In the genomic region with DNA sequence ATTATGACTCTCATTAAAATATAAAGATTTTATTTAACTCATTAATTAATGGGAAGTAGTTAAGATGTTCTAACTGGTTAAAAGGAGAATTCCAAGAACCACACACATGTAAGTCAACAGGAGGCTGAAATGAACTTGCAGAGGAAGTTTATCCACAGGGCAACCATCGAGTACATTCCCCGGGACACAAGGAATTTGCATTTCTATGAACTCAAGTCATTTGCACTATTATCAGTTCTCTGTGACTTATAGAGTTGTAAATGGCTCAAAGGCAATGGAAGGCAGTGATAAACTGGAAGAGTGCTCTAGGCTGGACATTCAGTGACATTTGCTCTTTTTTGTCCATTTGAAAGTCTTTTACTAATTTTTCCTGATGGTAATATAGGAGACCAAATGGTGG, we compare ENCODE assay signal across 1 cellular context.
A peak's percentile ranks its signal among the peaks of the same experiment; 100 is the strongest.
TF ChIP-seq lines count a peak whose summit lies in the region.

No MANE protein-coding gene starts in this region.

TF ChIP-seq in GM23338, 12 proteins besides CTCF, POLR2A, EP300 and RAD21 (continued from another document):
- TF ChIP-seq, protein P1, sequence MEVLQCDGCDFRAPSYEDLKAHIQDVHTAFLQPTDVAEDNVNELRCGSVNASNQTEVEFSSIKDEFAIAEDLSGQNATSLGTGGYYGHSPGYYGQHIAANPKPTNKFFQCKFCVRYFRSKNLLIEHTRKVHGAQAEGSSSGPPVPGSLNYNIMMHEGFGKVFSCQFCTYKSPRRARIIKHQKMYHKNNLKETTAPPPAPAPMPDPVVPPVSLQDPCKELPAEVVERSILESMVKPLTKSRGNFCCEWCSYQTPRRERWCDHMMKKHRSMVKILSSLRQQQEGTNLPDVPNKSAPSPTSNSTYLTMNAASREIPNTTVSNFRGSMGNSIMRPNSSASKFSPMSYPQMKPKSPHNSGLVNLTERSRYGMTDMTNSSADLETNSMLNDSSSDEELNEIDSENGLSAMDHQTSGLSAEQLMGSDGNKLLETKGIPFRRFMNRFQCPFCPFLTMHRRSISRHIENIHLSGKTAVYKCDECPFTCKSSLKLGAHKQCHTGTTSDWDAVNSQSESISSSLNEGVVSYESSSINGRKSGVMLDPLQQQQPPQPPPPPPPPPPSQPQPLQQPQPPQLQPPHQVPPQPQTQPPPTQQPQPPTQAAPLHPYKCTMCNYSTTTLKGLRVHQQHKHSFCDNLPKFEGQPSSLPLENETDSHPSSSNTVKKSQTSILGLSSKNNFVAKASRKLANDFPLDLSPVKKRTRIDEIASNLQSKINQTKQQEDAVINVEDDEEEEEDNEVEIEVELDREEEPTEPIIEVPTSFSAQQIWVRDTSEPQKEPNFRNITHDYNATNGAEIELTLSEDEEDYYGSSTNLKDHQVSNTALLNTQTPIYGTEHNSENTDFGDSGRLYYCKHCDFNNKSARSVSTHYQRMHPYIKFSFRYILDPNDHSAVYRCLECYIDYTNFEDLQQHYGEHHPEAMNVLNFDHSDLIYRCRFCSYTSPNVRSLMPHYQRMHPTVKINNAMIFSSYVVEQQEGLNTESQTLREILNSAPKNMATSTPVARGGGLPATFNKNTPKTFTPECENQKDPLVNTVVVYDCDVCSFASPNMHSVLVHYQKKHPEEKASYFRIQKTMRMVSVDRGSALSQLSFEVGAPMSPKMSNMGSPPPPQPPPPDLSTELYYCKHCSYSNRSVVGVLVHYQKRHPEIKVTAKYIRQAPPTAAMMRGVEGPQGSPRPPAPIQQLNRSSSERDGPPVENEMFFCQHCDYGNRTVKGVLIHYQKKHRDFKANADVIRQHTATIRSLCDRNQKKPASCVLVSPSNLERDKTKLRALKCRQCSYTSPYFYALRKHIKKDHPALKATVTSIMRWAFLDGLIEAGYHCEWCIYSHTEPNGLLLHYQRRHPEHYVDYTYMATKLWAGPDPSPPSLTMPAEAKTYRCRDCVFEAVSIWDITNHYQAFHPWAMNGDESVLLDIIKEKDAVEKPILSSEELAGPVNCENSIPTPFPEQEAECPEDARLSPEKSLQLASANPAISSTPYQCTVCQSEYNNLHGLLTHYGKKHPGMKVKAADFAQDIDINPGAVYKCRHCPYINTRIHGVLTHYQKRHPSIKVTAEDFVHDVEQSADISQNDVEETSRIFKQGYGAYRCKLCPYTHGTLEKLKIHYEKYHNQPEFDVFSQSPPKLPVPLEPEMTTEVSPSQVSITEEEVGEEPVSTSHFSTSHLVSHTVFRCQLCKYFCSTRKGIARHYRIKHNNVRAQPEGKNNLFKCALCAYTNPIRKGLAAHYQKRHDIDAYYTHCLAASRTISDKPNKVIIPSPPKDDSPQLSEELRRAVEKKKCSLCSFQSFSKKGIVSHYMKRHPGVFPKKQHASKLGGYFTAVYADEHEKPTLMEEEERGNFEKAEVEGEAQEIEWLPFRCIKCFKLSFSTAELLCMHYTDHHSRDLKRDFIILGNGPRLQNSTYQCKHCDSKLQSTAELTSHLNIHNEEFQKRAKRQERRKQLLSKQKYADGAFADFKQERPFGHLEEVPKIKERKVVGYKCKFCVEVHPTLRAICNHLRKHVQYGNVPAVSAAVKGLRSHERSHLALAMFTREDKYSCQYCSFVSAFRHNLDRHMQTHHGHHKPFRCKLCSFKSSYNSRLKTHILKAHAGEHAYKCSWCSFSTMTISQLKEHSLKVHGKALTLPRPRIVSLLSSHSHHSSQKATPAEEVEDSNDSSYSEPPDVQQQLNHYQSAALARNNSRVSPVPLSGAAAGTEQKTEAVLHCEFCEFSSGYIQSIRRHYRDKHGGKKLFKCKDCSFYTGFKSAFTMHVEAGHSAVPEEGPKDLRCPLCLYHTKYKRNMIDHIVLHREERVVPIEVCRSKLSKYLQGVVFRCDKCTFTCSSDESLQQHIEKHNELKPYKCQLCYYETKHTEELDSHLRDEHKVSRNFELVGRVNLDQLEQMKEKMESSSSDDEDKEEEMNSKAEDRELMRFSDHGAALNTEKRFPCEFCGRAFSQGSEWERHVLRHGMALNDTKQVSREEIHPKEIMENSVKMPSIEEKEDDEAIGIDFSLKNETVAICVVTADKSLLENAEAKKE (CRISPR knock-in tag; IDR thresholded peaks at IDR 0.05) = peak; percentile 60; the same call in 1 of the 2 replicates
- no peak for TF ChIP-seq EZH2 (IDR thresholded peaks at IDR 0.05; ENCODE audit: low read depth, unreplicated experiment)
- no peak for TF ChIP-seq ZNF114 (CRISPR knock-in tag; IDR thresholded peaks at IDR 0.05)
- TF ChIP-seq CREB1 (CRISPR knock-in tag; IDR thresholded peaks at IDR 0.05; ENCODE audit: low read depth) = no peak
- no peak for TF ChIP-seq ZNF331 (CRISPR knock-in tag; IDR thresholded peaks at IDR 0.05; ENCODE audit: low read depth)
